In the genomic region with DNA sequence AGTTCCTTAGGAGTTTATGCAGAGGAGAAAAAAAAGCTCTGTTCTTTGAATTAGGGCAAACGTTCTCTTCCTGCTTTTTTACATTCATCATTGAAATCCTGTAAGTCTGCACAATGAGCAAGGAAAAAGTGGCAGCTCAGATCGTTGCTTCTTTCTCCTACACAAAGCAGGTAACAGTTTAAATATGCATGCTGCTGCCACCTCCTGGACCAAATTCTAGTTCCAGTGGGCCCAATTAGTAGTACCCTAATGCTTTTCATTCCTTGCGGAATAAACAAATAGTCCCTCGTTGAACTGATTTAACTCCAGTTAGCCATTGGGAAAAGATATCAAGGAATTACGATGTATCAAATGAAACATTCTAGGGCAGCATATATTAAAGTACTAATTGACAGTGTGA, we compare ENCODE assay signal across 1 cellular context.
TF ChIP-seq lines count a peak whose summit lies in the region.

No MANE protein-coding gene starts in this region.

TF ChIP-seq in GM23338, 12 proteins besides CTCF, POLR2A, EP300 and RAD21:
- TF ChIP-seq, protein P1, sequence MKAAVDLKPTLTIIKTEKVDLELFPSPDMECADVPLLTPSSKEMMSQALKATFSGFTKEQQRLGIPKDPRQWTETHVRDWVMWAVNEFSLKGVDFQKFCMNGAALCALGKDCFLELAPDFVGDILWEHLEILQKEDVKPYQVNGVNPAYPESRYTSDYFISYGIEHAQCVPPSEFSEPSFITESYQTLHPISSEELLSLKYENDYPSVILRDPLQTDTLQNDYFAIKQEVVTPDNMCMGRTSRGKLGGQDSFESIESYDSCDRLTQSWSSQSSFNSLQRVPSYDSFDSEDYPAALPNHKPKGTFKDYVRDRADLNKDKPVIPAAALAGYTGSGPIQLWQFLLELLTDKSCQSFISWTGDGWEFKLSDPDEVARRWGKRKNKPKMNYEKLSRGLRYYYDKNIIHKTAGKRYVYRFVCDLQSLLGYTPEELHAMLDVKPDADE (IDR thresholded peaks at IDR 0.05): no peak
- TF ChIP-seq, protein P2, sequence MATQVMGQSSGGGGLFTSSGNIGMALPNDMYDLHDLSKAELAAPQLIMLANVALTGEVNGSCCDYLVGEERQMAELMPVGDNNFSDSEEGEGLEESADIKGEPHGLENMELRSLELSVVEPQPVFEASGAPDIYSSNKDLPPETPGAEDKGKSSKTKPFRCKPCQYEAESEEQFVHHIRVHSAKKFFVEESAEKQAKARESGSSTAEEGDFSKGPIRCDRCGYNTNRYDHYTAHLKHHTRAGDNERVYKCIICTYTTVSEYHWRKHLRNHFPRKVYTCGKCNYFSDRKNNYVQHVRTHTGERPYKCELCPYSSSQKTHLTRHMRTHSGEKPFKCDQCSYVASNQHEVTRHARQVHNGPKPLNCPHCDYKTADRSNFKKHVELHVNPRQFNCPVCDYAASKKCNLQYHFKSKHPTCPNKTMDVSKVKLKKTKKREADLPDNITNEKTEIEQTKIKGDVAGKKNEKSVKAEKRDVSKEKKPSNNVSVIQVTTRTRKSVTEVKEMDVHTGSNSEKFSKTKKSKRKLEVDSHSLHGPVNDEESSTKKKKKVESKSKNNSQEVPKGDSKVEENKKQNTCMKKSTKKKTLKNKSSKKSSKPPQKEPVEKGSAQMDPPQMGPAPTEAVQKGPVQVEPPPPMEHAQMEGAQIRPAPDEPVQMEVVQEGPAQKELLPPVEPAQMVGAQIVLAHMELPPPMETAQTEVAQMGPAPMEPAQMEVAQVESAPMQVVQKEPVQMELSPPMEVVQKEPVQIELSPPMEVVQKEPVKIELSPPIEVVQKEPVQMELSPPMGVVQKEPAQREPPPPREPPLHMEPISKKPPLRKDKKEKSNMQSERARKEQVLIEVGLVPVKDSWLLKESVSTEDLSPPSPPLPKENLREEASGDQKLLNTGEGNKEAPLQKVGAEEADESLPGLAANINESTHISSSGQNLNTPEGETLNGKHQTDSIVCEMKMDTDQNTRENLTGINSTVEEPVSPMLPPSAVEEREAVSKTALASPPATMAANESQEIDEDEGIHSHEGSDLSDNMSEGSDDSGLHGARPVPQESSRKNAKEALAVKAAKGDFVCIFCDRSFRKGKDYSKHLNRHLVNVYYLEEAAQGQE (IDR thresholded peaks at IDR 0.05; ENCODE audit: unreplicated experiment): no peak
- no peak for TF ChIP-seq ZNF114 (CRISPR knock-in tag; IDR thresholded peaks at IDR 0.05)
TF ChIP-seq in GM23338: peak in this region for 0.
